Comparison of ENCODE assay signal across 15 cellular contexts in genomic region chr6:116556814-116557403, GRCh38. TPM values are rescaled to one million over a fixed set of nuclear protein-coding genes. Genes with fewer than 3 reads are reported as not detected.
A peak's percentile ranks its signal among the peaks of the same experiment; 100 is the strongest.
DNase-seq lines count a peak whose midpoint lies in the region; TF ChIP-seq lines count a peak whose summit lies in the region.
"Had no signal": no experiment of that assay in that cellular context is flagged by ENCODE, and none has a peak within 500 bp of the region (broad histone marks: within the 10 kb centered on the region; RNA-seq: fewer than 3 reads in every experiment).

No MANE protein-coding gene starts in this region.

- H3K27ac ChIP-seq in GM23248 (peak overlapping the region; percentile 70), fibroblast of lung (ENCODE audit: insufficient read depth, low read length) (peak overlapping the region; percentile 68), parathyroid adenoma (peak overlapping the region; percentile 89)
- H3K27ac ChIP-seq: BLaER1 had no signal

- H3K4me2 ChIP-seq in GM23248 (ENCODE audit: unreplicated experiment) (peak overlapping the region; percentile 51), fibroblast of lung (ENCODE audit: extremely low read depth, insufficient read depth, low read length) (no peak overlapping the region), parathyroid adenoma (ENCODE audit: low read length) (no peak overlapping the region)
- H3K4me2 ChIP-seq: BLaER1 had no signal

- in situ Hi-C loops in GM23248 (cut with MboI), result no loop called here
- in situ Hi-C loops in ACHN (cut with HindIII; ENCODE audit: low pct_ligation_motif_present, low pct_unique_long_range_greater_than_20kb, low sequenced_read_pairs), result no loop called here

- no peaks in the 10 kb centered on the region for H3K36me3 ChIP-seq in GM23248 (ENCODE audit: low read depth)
- no peaks in the 10 kb centered on the region for H3K36me3 ChIP-seq in fibroblast of lung (ENCODE audit: control insufficient read depth, insufficient read depth, low read length)
- no peaks in the 10 kb centered on the region for H3K36me3 ChIP-seq in parathyroid adenoma (ENCODE audit: control insufficient read depth, insufficient read depth, low read length)
- H3K36me3 ChIP-seq: BLaER1 had no signal

- H3K4me1 ChIP-seq in GM23248 (ENCODE audit: insufficient read depth) (peaks cover 56% of the 10 kb centered on the region), fibroblast of lung (ENCODE audit: control insufficient read depth, extremely low read depth, insufficient read depth, low read length) (peaks cover 11% of the 10 kb centered on the region), parathyroid adenoma (peaks cover 47% of the 10 kb centered on the region)
- H3K4me1 ChIP-seq: BLaER1 had no signal

- H2AFZ ChIP-seq in GM23248, result no peak overlapping the region
- H2AFZ ChIP-seq in fibroblast of lung (ENCODE audit: low read length), result no peak overlapping the region
- peak overlapping the region; percentile 57 for H2AFZ ChIP-seq in parathyroid adenoma

- H3K27me3 ChIP-seq in GM23248 (replicated peaks; ENCODE audit: insufficient read depth) (no peaks in the 10 kb centered on the region), fibroblast of lung (ENCODE audit: control insufficient read depth, insufficient read depth, low read length) (no peaks in the 10 kb centered on the region), parathyroid adenoma (ENCODE audit: control insufficient read depth, insufficient read depth, low read length) (no peaks in the 10 kb centered on the region)
- H3K27me3 ChIP-seq: BLaER1 had no signal

- 94 to 95% methylated on average over 5 of the region's 5 CpGs for WGBS in GM23248 (ENCODE audit: low coverage in 1 of 2, low lambda C conversion rate in 2 of 2, missing lambda C conversion rate in 2 of 2), 2 experiments

- H3K4me3 ChIP-seq in GM23248 (no peak overlapping the region), fibroblast of lung (replicated peaks in 1 of 4; ENCODE audit: control extremely low read depth in 1 of 4, insufficient read depth in 1 of 4, low read depth in 3 of 4, low read length in 4 of 4) (no peak overlapping the region), parathyroid adenoma (ENCODE audit: low read depth, low read length) (no peak overlapping the region)
- H3K4me3 ChIP-seq: BLaER1 had no signal

- H3K9me3 ChIP-seq in GM23248 (ENCODE audit: low read depth), result no peaks in the 10 kb centered on the region
- no peaks in the 10 kb centered on the region for H3K9me3 ChIP-seq in fibroblast of lung (ENCODE audit: control insufficient read depth, insufficient read depth, low read depth, low read length)
- H3K9me3 ChIP-seq in parathyroid adenoma (ENCODE audit: control insufficient read depth, low read length), result no peaks in the 10 kb centered on the region
- H3K9me3 ChIP-seq: BLaER1 had no signal

- H4K20me1 ChIP-seq in GM23248 (ENCODE audit: insufficient read depth) (no peaks in the 10 kb centered on the region), fibroblast of lung (ENCODE audit: control insufficient read depth, extremely low read depth, insufficient read depth, low read length) (no peaks in the 10 kb centered on the region)
- H4K20me1 ChIP-seq: BLaER1 had no signal

- H3F3A ChIP-seq in GM23248 (ENCODE audit: insufficient read depth), result peaks cover 38% of the 10 kb centered on the region

- DNase-seq in GM23248 (no peak), NCI-H226 (peak; percentile 43), fibroblast of lung (ENCODE audit: low read depth in 2 of 2) (no peak), NCI-H69 (lab: John Stamatoyannopoulos, UW) (no peak), ACHN (no peak)
- DNase-seq in stimulated activated CD4-positive, alpha-beta T cell treated with anti-CD3 and anti-CD28 coated beads, Interleukin-12 subunit alpha, Interleukin-12 subunit beta, amount 100 ng/mL, for 4 hours, result no peak
- DNase-seq: CD8-positive, alpha-beta memory T cell; Kasumi-1; NCI-H1105 treated with DMSO at 0.1 percent for 48 hours; NCI-H187 treated with DMSO at 0.1 percent for 48 hours; NCI-H446 treated with DMSO at 0.1 percent for 48 hours; NCI-H774; SIG-M5 had no signal

- H3K9ac ChIP-seq in GM23248 (no peak overlapping the region), fibroblast of lung (ENCODE audit: insufficient read depth, low read length) (no peak overlapping the region), parathyroid adenoma (no peak overlapping the region)
- H3K9ac ChIP-seq: BLaER1 had no signal

- H3K79me2 ChIP-seq in GM23248 (ENCODE audit: insufficient read depth) (no peaks in the 10 kb centered on the region), fibroblast of lung (ENCODE audit: control insufficient read depth, insufficient read depth, low read length) (no peaks in the 10 kb centered on the region), parathyroid adenoma (no peaks in the 10 kb centered on the region)

- TF ChIP-seq CTCF in fibroblast of lung (conservative IDR thresholded peaks at IDR 0.05 in 1 of 2, IDR thresholded peaks at IDR 0.05 in 1 of 2; ENCODE audit: low read depth in 1 of 2, low read length in 2 of 2), result no peak
- no peak for TF ChIP-seq CTCF in parathyroid adenoma (IDR thresholded peaks at IDR 0.05)

- no peaks in the 10 kb centered on the region for H3K9me2 ChIP-seq in GM23248 (ENCODE audit: insufficient read depth)

RNA-seq across cellular contexts. Expression of gene CALHM4, which starts 3.4 kb away (rescaled TPM):
- not detected in 2 replicates for total RNA-seq in GM23248 (2014; rRNA removed; shearing (Covaris generic))
- polyA plus RNA-seq in GM23248 (2016; fragmentation: Nextera tagmentation; extraction: Ambion mirVana), result not detected in 2 replicates
- total RNA-seq in fibroblast of lung, result not detected in 2 replicates
- polyA plus RNA-seq in fibroblast of lung, result not detected in 2 replicates
- not detected in 2 replicates for polyA plus RNA-seq in fibroblast of lung (2012)
- polyA minus RNA-seq in fibroblast of lung (ENCODE audit: low replicate concordance), result not detected in 2 replicates
- total RNA-seq: CD8-positive, alpha-beta memory T cell had no signal
- polyA plus RNA-seq: CD8-positive, alpha-beta memory T cell had no signal

RNA-seq across cellular contexts. Expression of gene TRAPPC3L, which starts 11.4 kb away (rescaled TPM):
- total RNA-seq in GM23248 (2014; rRNA removed; shearing (Covaris generic)), result 1.4 TPM in 1 of 2 replicates, not detected in the other
- polyA plus RNA-seq in GM23248 (2016; fragmentation: Nextera tagmentation; extraction: Ambion mirVana) (0.30 TPM in 1 of 2 replicates, not detected in the other), fibroblast of lung (0.02 and 0.05 TPM in 2 replicates)
- under 0.01 TPM in 2 replicates for total RNA-seq in fibroblast of lung
- not detected in 2 replicates for polyA plus RNA-seq in fibroblast of lung (2012)
- not detected in 2 replicates for polyA minus RNA-seq in fibroblast of lung (ENCODE audit: low replicate concordance)
- total RNA-seq: CD8-positive, alpha-beta memory T cell had no signal
- polyA plus RNA-seq: CD8-positive, alpha-beta memory T cell had no signal

RNA-seq across cellular contexts. Expression of gene RWDD1, which starts 14.4 kb away (rescaled TPM):
- total RNA-seq in GM23248 (2014; rRNA removed; shearing (Covaris generic)), result 37.7 and 46.0 TPM in 2 replicates
- 102 and 112 TPM in 2 replicates for polyA plus RNA-seq in GM23248 (2016; fragmentation: Nextera tagmentation; extraction: Ambion mirVana)
- total RNA-seq in fibroblast of lung, result 21.1 and 22.8 TPM in 2 replicates
- 53.8 and 60.3 TPM in 2 replicates for polyA plus RNA-seq in fibroblast of lung
- 57.1 and 59.5 TPM in 2 replicates for polyA plus RNA-seq in fibroblast of lung (2012)
- 5.6 and 7.7 TPM in 2 replicates for polyA minus RNA-seq in fibroblast of lung (ENCODE audit: low replicate concordance)

RNA-seq across cellular contexts. Expression of gene CALHM5, which starts 45.5 kb away (rescaled TPM):
- total RNA-seq in GM23248 (2014; rRNA removed; shearing (Covaris generic)), result 8.2 and 9.8 TPM in 2 replicates
- polyA plus RNA-seq in GM23248 (2016; fragmentation: Nextera tagmentation; extraction: Ambion mirVana) (0.51 TPM in 2 replicates), fibroblast of lung (3.2 and 8.3 TPM in 2 replicates)
- total RNA-seq in fibroblast of lung, result 4.1 and 4.4 TPM in 2 replicates
- polyA plus RNA-seq in fibroblast of lung (2012), result 2.7 and 6.4 TPM in 2 replicates
- polyA minus RNA-seq in fibroblast of lung (ENCODE audit: low replicate concordance), result 3.1 and 3.9 TPM in 2 replicates
- total RNA-seq: CD8-positive, alpha-beta memory T cell had no signal
- polyA plus RNA-seq: CD8-positive, alpha-beta memory T cell had no signal

RNA-seq across cellular contexts. Expression of gene RSPH4A, which starts 59.4 kb away (rescaled TPM):
- 1.0 TPM in 1 of 2 replicates, not detected in the other for total RNA-seq in GM23248 (2014; rRNA removed; shearing (Covaris generic))
- polyA plus RNA-seq in GM23248 (2016; fragmentation: Nextera tagmentation; extraction: Ambion mirVana) (0.15 TPM in 1 of 2 replicates, not detected in the other), fibroblast of lung (0.14 and 0.18 TPM in 2 replicates)
- under 0.01 and 0.17 TPM in 2 replicates for total RNA-seq in fibroblast of lung
- 0.07 and 0.19 TPM in 2 replicates for polyA plus RNA-seq in fibroblast of lung (2012)
- polyA minus RNA-seq in fibroblast of lung (ENCODE audit: low replicate concordance), result not detected in 2 replicates
- polyA plus RNA-seq: CD8-positive, alpha-beta memory T cell had no signal
